ENCODE assay signal across 10 cellular contexts in the genomic region with DNA sequence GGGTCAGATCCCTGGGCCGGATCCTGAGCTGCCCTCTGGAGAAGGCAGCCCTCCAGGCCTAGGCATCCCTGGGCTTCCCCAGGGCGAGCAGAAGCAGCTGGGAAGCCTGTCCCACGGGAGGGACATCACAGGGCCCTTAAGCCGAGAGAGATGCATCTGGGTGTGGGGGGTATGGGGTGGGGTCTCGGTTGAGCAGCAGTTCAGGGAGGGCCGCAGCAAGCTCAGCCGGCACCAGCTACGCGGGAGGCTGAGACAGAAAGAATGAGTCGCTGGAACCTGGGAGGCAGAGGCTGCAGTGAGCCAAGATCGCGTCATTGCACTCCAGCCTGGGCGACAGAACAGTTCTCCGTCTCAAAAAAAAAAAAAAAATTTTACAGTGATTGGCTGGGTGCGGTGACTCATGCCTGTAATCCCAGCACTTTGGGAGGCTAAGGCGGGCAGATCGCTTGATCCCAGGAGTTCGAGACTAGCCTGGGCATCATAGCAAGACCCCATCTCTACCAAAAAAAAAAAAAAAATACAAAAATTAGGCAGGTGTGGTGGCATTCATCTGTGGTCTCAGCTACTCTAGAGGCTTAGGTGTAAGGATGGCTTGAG. TPM values are rescaled to one million over a fixed set of nuclear protein-coding genes. Genes with fewer than 3 reads are reported as not detected.
DNase-seq lines count a peak whose midpoint lies in the region; ATAC-seq, FAIRE-seq and TF ChIP-seq lines count a peak whose summit lies in the region.
"Had no signal": no experiment of that assay in that cellular context is flagged by ENCODE, and none has a peak within 500 bp of the region (broad histone marks: within the 10 kb centered on the region; RNA-seq: fewer than 3 reads in every experiment).

No MANE protein-coding gene starts in this region.

- TF ChIP-seq CTCF in AG10803 (conservative IDR thresholded peaks at IDR 0.05; ENCODE audit: low read length) (no peak), IMR-90 (conservative IDR thresholded peaks at IDR 0.05; ENCODE audit: low read depth, low read length) (no peak), GM12878 (IDR thresholded peaks at IDR 0.05 in 2 of 3, conservative IDR thresholded peaks at IDR 0.05 in 1 of 3; ENCODE audit: control insufficient read depth in 2 of 3, extremely low read depth in 1 of 3, insufficient read depth in 1 of 3, low read depth in 3 of 3, low read length in 3 of 3) (no peak)

- POLR2A ChIA-PET in IMR-90 (lab: Charles Lee; ENCODE audit: unreplicated experiment) (no interaction called here), GM12878 (lab: Charles Lee) (no interaction called here)

- H3K4me3 ChIP-seq in AG10803 (ENCODE audit: low read length): no peak overlapping the region
- no peak overlapping the region for H3K4me3 ChIP-seq in IMR-90 (ENCODE audit: insufficient read depth, low read depth, low read length)
- H3K4me3 ChIP-seq in GM12878: no peak overlapping the region
- H3K4me3 ChIP-seq: suprapubic skin had no signal

- H3K9me3 ChIP-seq in IMR-90 (ENCODE audit: control insufficient read depth, insufficient read depth, low read length) (no peaks in the 10 kb centered on the region), GM12878 (replicated peaks; ENCODE audit: control insufficient read depth, insufficient read depth, low read length) (no peaks in the 10 kb centered on the region; the same call in 2 of the 3 replicates)
- H3K9me3 ChIP-seq: suprapubic skin had no signal

- SMC1A ChIA-PET in GM12878 (lab: Charles Lee; ENCODE audit: uncharacterized antibody, unreplicated experiment): interaction anchor here (0.6 to 1.6 kb wide), 2 partner anchors 37 to 65 kb away, joined by 3 read pairs; no protein-coding TSS in a partner anchor

- no peak overlapping the region for H3K27ac ChIP-seq in IMR-90 (ENCODE audit: insufficient read depth, low read length)
- no peak overlapping the region for H3K27ac ChIP-seq in GM12878 (ENCODE audit: control insufficient read depth, insufficient read depth)
- H3K27ac ChIP-seq: suprapubic skin had no signal

- CTCF ChIA-PET in IMR-90 (lab: Yijun Ruan, JAX) (no interaction called here), GM12878 (lab: Yijun Ruan, JAX) (no interaction called here)

- no peak overlapping the region for H3K23ac ChIP-seq in IMR-90 (ENCODE audit: low read depth, low read length)

- no TSS peak for BruUV-seq in IMR-90 (replicated peaks; lab: Mats Ljungman, UMichigan)
- no TSS peak for BruUV-seq in GM12878 (replicated peaks; lab: Mats Ljungman, UMichigan)

- H2BK120ac ChIP-seq in IMR-90 (ENCODE audit: low read depth, low read length): no peak overlapping the region

- H4K20me1 ChIP-seq in IMR-90 (ENCODE audit: insufficient read depth, low read length) (no peaks in the 10 kb centered on the region), GM12878 (ENCODE audit: control insufficient read depth, insufficient read depth) (no peaks in the 10 kb centered on the region)

- no peak for TF ChIP-seq EP300 in GM12878 (IDR thresholded peaks at IDR 0.05; ENCODE audit: borderline replicate concordance in 1 of 2, control insufficient read depth in 1 of 2, low read depth in 2 of 2, low read length in 2 of 2)

- H3K4me2 ChIP-seq in IMR-90 (ENCODE audit: low read depth, low read length) (no peak overlapping the region), GM12878 (ENCODE audit: control insufficient read depth, insufficient read depth) (no peak overlapping the region)

- WGBS in IMR-90 (ENCODE audit: extremely low coverage in 2 of 2, insufficient read length in 1 of 2), 2 experiments: 25% methylated on average over 8 of the region's 18 CpGs; no CpG with 5 or more reads in 1 of the 2 experiments
- 53% methylated on average over 18 of the region's 18 CpGs for WGBS in GM12878 (ENCODE audit: insufficient coverage, insufficient replicate concordance, low lambda C conversion rate, missing lambda C conversion rate)

- H3K79me2 ChIP-seq in GM12878 (ENCODE audit: control insufficient read depth, insufficient read depth, low read length): no peaks in the 10 kb centered on the region

- H2BK15ac ChIP-seq in IMR-90 (ENCODE audit: low read depth, low read length): no peak overlapping the region

- H3K27me3 ChIP-seq in IMR-90 (ENCODE audit: control insufficient read depth, insufficient read depth, low read length) (peaks cover 19% of the 10 kb centered on the region), GM12878 (replicated peaks in 1 of 2; ENCODE audit: control insufficient read depth in 2 of 2, insufficient read depth in 2 of 2, low read length in 1 of 2) (peaks cover 1 to 2% of the 10 kb centered on the region in 2 experiments; a peak in 2 of 4 replicates)

- in situ Hi-C loops in IMR-90 (cut with MboI; ENCODE audit: low sequenced_read_pairs): no loop called here
- in situ Hi-C loops in GM12878 (cut with MboI): no loop called here

- H2AK5ac ChIP-seq in IMR-90 (ENCODE audit: low read depth, low read length): no peak overlapping the region

- H3K4ac ChIP-seq in IMR-90 (ENCODE audit: low read depth, low read length): no peak overlapping the region

- ATAC-seq in IMR-90 (ENCODE audit: low read depth): peak; percentile 59
- ATAC-seq in GM12878: no peak
- ATAC-seq in left colon: peak; percentile 12
- no peak for ATAC-seq in GM18868 (IDR thresholded peaks at IDR 0.05; ENCODE audit: unreplicated experiment)
- ATAC-seq in HG02798 (IDR thresholded peaks at IDR 0.05; ENCODE audit: poor library complexity, unreplicated experiment): no peak

- H4K91ac ChIP-seq in IMR-90 (ENCODE audit: insufficient read depth, low read depth, low read length): no peak overlapping the region

- no peak overlapping the region for H2BK20ac ChIP-seq in IMR-90 (ENCODE audit: low read depth, low read length)

- H3K36me3 ChIP-seq in IMR-90 (ENCODE audit: control insufficient read depth, insufficient read depth, low read length): no peaks in the 10 kb centered on the region
- H3K36me3 ChIP-seq in GM12878 (ENCODE audit: control insufficient read depth in 2 of 2, insufficient read depth in 2 of 2, low read length in 1 of 2): no peaks in the 10 kb centered on the region
- H3K36me3 ChIP-seq: suprapubic skin had no signal

- H3K18ac ChIP-seq in IMR-90 (ENCODE audit: low read depth, low read length): no peak overlapping the region

- DNase-seq in AG10803 (ENCODE audit: low read depth) (peak; percentile 57), IMR-90 (peak; percentile 55), GM12878 (ENCODE audit: low read depth, low spot score) (no peak), left colon (no peak), NCI-H146 (lab: John Stamatoyannopoulos, UW) (no peak)
- DNase-seq in effector CD8-positive, alpha-beta T cell (lab: John Stamatoyannopoulos, UW): no peak
- DNase-seq: cerebellar nuclear complex had no signal

- intact Hi-C loops in IMR-90 (cut with micrococcal nuclease) (no loop called here), GM12878 (cut with micrococcal nuclease; ENCODE audit: unreplicated experiment) (no loop called here), left colon (cut with DNase I, micrococcal nuclease) (no loop called here)

- H4K5ac ChIP-seq in IMR-90 (ENCODE audit: low read depth, low read length): no peak overlapping the region

- no peak overlapping the region for H3K14ac ChIP-seq in IMR-90 (replicated peaks; ENCODE audit: low read depth, low read length)

- H2AK9ac ChIP-seq in IMR-90 (replicated peaks; ENCODE audit: low read depth, low read length, poor library complexity): peak overlapping the region; percentile 85

- H3K4me1 ChIP-seq in IMR-90 (ENCODE audit: control insufficient read depth, insufficient read depth, low read length) (peaks cover 4% of the 10 kb centered on the region; the same call in 1 of the 2 replicates), GM12878 (ENCODE audit: control insufficient read depth, insufficient read depth, low read length) (no peaks in the 10 kb centered on the region)

- H2BK5ac ChIP-seq in IMR-90 (ENCODE audit: low read depth, low read length, poor library complexity, severe bottlenecking): no peak overlapping the region

- no peak overlapping the region for H4K8ac ChIP-seq in IMR-90 (ENCODE audit: low read depth in 2 of 2, low read length in 2 of 2)

- no peak overlapping the region for H3K9ac ChIP-seq in IMR-90 (ENCODE audit: low read depth, low read length)
- H3K9ac ChIP-seq in GM12878 (ENCODE audit: control insufficient read depth, insufficient read depth, low read length): no peak overlapping the region

- RAD21 ChIA-PET in GM12878 (lab: Charles Lee; ENCODE audit: unreplicated experiment): interaction anchor here (1.0 kb wide), 1 partner anchor 47 kb away, joined by 3 read pairs; no protein-coding TSS in a partner anchor

- dilution Hi-C loops in IMR-90 (cut with HindIII; ENCODE audit: low sequenced_read_pairs, unreplicated experiment): no loop called here

- no peak overlapping the region for H3K56ac ChIP-seq in IMR-90 (ENCODE audit: extremely low read depth, insufficient read depth, low read length)

- no peaks in the 10 kb centered on the region for H3K79me1 ChIP-seq in IMR-90 (ENCODE audit: low read depth in 1 of 2, low read length in 2 of 2)

- no peak for TF ChIP-seq POLR2A in IMR-90 (IDR thresholded peaks at IDR 0.05; ENCODE audit: low read depth, low read length)
- no peak for TF ChIP-seq POLR2A in GM12878 (IDR thresholded peaks at IDR 0.05; ENCODE audit: low read depth, low read length)

- peaks cover 4% of the 10 kb centered on the region; the same call in 1 of the 2 replicates for H3K9me1 ChIP-seq in IMR-90 (ENCODE audit: insufficient read depth, low read length)

- no peak for TF ChIP-seq RAD21 in IMR-90 (IDR thresholded peaks at IDR 0.05; ENCODE audit: low read length)
- TF ChIP-seq RAD21 in GM12878 (IDR thresholded peaks at IDR 0.05; ENCODE audit: insufficient read depth, low read depth, low read length): no peak

- peak overlapping the region; percentile 19 for H2AFZ ChIP-seq in IMR-90 (replicated peaks; ENCODE audit: low read length, poor library complexity)
- H2AFZ ChIP-seq in GM12878 (ENCODE audit: control insufficient read depth, low read depth, low read length): no peak overlapping the region

- no peak for FAIRE-seq in GM12878 (lab: Jason Lieb, UNC)

RNA-seq across cellular contexts. Expression of gene RRP1, which starts 37.7 kb away (rescaled TPM):
- total RNA-seq in IMR-90 (2012; rRNA removed): 18.3 and 23.3 TPM in 2 replicates
- polyA plus RNA-seq in IMR-90 (2012; rRNA removed): 18.1 and 20.2 TPM in 2 replicates
- polyA plus RNA-seq in IMR-90 (2012; cell fraction: cytosol; rRNA removed): 12.4 and 18.5 TPM in 2 replicates
- polyA plus RNA-seq in IMR-90 (2012; cell fraction: nucleus; rRNA removed; ENCODE audit: low replicate concordance): 28.8 and 33.8 TPM in 2 replicates
- 118 and 141 TPM in 2 replicates for total RNA-seq in GM12878 (2013; cell fraction: nucleolus; rRNA removed)
- total RNA-seq in GM12878 (2014; rRNA removed): 32.5 and 40.9 TPM in 2 replicates
- total RNA-seq in GM12878 (2014; rRNA removed; fragmentation: Illumina TruSeq; extraction: Trizol): 22.3 and 23.8 TPM in 2 replicates
- 58.7 and 65.3 TPM in 2 replicates for total RNA-seq in GM12878 (2021)
- polyA plus RNA-seq in GM12878 (2011; ENCODE audit: low read depth): 12.8 TPM
- polyA plus RNA-seq in GM12878 (2011; rRNA removed): 21.8 and 26.0 TPM in 2 replicates
- polyA plus RNA-seq in GM12878 (2011; cell fraction: cytosol; rRNA removed): 24.5 and 28.0 TPM in 2 replicates
- polyA plus RNA-seq in GM12878 (2011; cell fraction: nucleus; rRNA removed): 94.1 and 106 TPM in 2 replicates
- 24.5 and 28.7 TPM in 2 replicates for polyA plus RNA-seq in GM12878 (2012)
- polyA plus RNA-seq in GM12878 (2014; fragmentation: Illumina TruSeq; extraction: Trizol): 27.4 and 48.9 TPM in 2 replicates
- 1 to 10 TPM in 1 of 2 experiments, under 1 TPM in 1; 0.34 to 4.3 TPM for polyA plus RNA-seq in GM12878 (2014; fragmentation: Nextera tagmentation; extraction: Ambion mirVana)
- polyA plus RNA-seq in GM12878 (2014; rRNA removed): 29.3 and 33.8 TPM in 2 replicates
- polyA plus RNA-seq in GM12878 (2016; fragmentation: Nextera tagmentation; extraction: Ambion mirVana): 10 to 100 TPM; 56.1 to 70.8 TPM
- polyA minus RNA-seq in GM12878 (2011; rRNA and poly(A)+ RNA removed): 18.4 and 26.8 TPM in 2 replicates
- 8.8 and 11.2 TPM in 2 replicates for polyA minus RNA-seq in GM12878 (2011; cell fraction: cytosol; rRNA and poly(A)+ RNA removed)
- 38.6 and 59.0 TPM in 2 replicates for polyA minus RNA-seq in GM12878 (2011; cell fraction: nucleus; rRNA and poly(A)+ RNA removed)
- total RNA-seq in left colon: 10 to 100 TPM; 13.0 to 18.5 TPM

RNA-seq across cellular contexts. Expression of gene AGPAT3, which starts 37.9 kb away (rescaled TPM):
- total RNA-seq in IMR-90 (2012; rRNA removed) (24.2 and 27.1 TPM in 2 replicates), GM12878 (2014; rRNA removed) (46.9 and 47.8 TPM in 2 replicates), GM12878 (2014; rRNA removed; fragmentation: Illumina TruSeq; extraction: Trizol) (26.1 and 28.2 TPM in 2 replicates), GM12878 (2021) (89.5 and 110 TPM in 2 replicates), left colon (100 to 1,000 TPM in 1 of 2 donors, 10 to 100 TPM in 1; 97.5 to 105 TPM)
- polyA plus RNA-seq in IMR-90 (2012; rRNA removed) (36.2 and 38.7 TPM in 2 replicates), GM12878 (2011; rRNA removed) (27.6 and 47.8 TPM in 2 replicates), GM12878 (2014; fragmentation: Illumina TruSeq; extraction: Trizol) (19.0 and 28.7 TPM in 2 replicates), GM12878 (2014; fragmentation: Nextera tagmentation; extraction: Ambion mirVana) (1 to 10 TPM; 1.2 to 3.7 TPM), GM12878 (2014; rRNA removed) (50.0 and 53.6 TPM in 2 replicates), GM12878 (2016; fragmentation: Nextera tagmentation; extraction: Ambion mirVana) (10 to 100 TPM; 17.5 to 33.0 TPM)
- polyA plus RNA-seq in IMR-90 (2012; cell fraction: cytosol; rRNA removed): 32.1 and 32.6 TPM in 2 replicates
- polyA plus RNA-seq in IMR-90 (2012; cell fraction: nucleus; rRNA removed; ENCODE audit: low replicate concordance): 48.7 and 55.4 TPM in 2 replicates
- total RNA-seq in GM12878 (2013; cell fraction: nucleolus; rRNA removed): 212 and 233 TPM in 2 replicates
- polyA plus RNA-seq in GM12878 (2011; ENCODE audit: low read depth): 17.3 TPM
- 59.2 and 60.5 TPM in 2 replicates for polyA plus RNA-seq in GM12878 (2011; cell fraction: cytosol; rRNA removed)
- 80.2 and 83.8 TPM in 2 replicates for polyA plus RNA-seq in GM12878 (2011; cell fraction: nucleus; rRNA removed)
- polyA plus RNA-seq in GM12878 (2012): 36.8 and 49.6 TPM in 2 replicates
- polyA minus RNA-seq in GM12878 (2011; rRNA and poly(A)+ RNA removed): 62.2 and 76.5 TPM in 2 replicates
- polyA minus RNA-seq in GM12878 (2011; cell fraction: cytosol; rRNA and poly(A)+ RNA removed): 24.3 and 30.6 TPM in 2 replicates
- 23.3 and 43.3 TPM in 2 replicates for polyA minus RNA-seq in GM12878 (2011; cell fraction: nucleus; rRNA and poly(A)+ RNA removed)

RNA-seq across cellular contexts. Expression of gene CSTB, which starts 51.0 kb away (rescaled TPM):
- total RNA-seq in IMR-90 (2012; rRNA removed): 6.1 and 6.9 TPM in 2 replicates
- 71.7 and 87.4 TPM in 2 replicates for polyA plus RNA-seq in IMR-90 (2012; rRNA removed)
- polyA plus RNA-seq in IMR-90 (2012; cell fraction: cytosol; rRNA removed): 31.9 and 61.6 TPM in 2 replicates
- polyA plus RNA-seq in IMR-90 (2012; cell fraction: nucleus; rRNA removed; ENCODE audit: low replicate concordance): 16.5 and 24.5 TPM in 2 replicates
- 9.7 and 10.0 TPM in 2 replicates for total RNA-seq in GM12878 (2013; cell fraction: nucleolus; rRNA removed)
- 18.6 and 25.9 TPM in 2 replicates for total RNA-seq in GM12878 (2014; rRNA removed)
- total RNA-seq in GM12878 (2014; rRNA removed; fragmentation: Illumina TruSeq; extraction: Trizol): 20.4 and 20.6 TPM in 2 replicates
- total RNA-seq in GM12878 (2021): 38.3 and 39.5 TPM in 2 replicates
- polyA plus RNA-seq in GM12878 (2011; ENCODE audit: low read depth): 42.8 TPM
- 43.3 and 45.6 TPM in 2 replicates for polyA plus RNA-seq in GM12878 (2011; rRNA removed)
- 75.9 and 87.5 TPM in 2 replicates for polyA plus RNA-seq in GM12878 (2011; cell fraction: cytosol; rRNA removed)
- 33.9 and 42.2 TPM in 2 replicates for polyA plus RNA-seq in GM12878 (2011; cell fraction: nucleus; rRNA removed)
- polyA plus RNA-seq in GM12878 (2012): 56.7 and 57.9 TPM in 2 replicates
- polyA plus RNA-seq in GM12878 (2014; fragmentation: Illumina TruSeq; extraction: Trizol): 30.1 and 53.5 TPM in 2 replicates
- polyA plus RNA-seq in GM12878 (2014; fragmentation: Nextera tagmentation; extraction: Ambion mirVana): 10 to 100 TPM; 12.5 to 20.2 TPM
- 51.8 and 68.2 TPM in 2 replicates for polyA plus RNA-seq in GM12878 (2014; rRNA removed)
- polyA plus RNA-seq in GM12878 (2016; fragmentation: Nextera tagmentation; extraction: Ambion mirVana): 10 to 100 TPM; 82.3 to 82.7 TPM
- polyA minus RNA-seq in GM12878 (2011; rRNA and poly(A)+ RNA removed): 31.5 and 36.7 TPM in 2 replicates
- 7.4 and 11.2 TPM in 2 replicates for polyA minus RNA-seq in GM12878 (2011; cell fraction: cytosol; rRNA and poly(A)+ RNA removed)
- polyA minus RNA-seq in GM12878 (2011; cell fraction: nucleus; rRNA and poly(A)+ RNA removed): 9.4 and 9.8 TPM in 2 replicates
- 10 to 100 TPM; 69.1 to 74.4 TPM for total RNA-seq in left colon

Comparison
In these comparisons a context has a peak if more than half of its experiments do, and no peak if none do; other contexts are left out.
1. DNase-seq: peak in AG10803 (single experiment) and IMR-90 (single experiment); none in GM12878 (single experiment), left colon (0 of 2), NCI-H146 (single experiment) and effector CD8-positive, alpha-beta T cell (single experiment).
2. ATAC-seq: peak in IMR-90 (single experiment) and left colon (single experiment); none in GM12878 (single experiment), GM18868 (single experiment) and HG02798 (single experiment).